18 cellular contexts compared by ENCODE assay signal in genomic region chr10:95880704-95881103, GRCh38. TPM values are rescaled to one million over a fixed set of nuclear protein-coding genes. Genes with fewer than 3 reads are reported as not detected.
DNase-seq lines count a peak whose midpoint lies in the region; ATAC-seq, FAIRE-seq and TF ChIP-seq lines count a peak whose summit lies in the region.
"Had no signal": no experiment of that assay in that cellular context is flagged by ENCODE, and none has a peak within 500 bp of the region (broad histone marks: within the 10 kb centered on the region; RNA-seq: fewer than 3 reads in every experiment).

No MANE protein-coding gene starts in this region.

- no peaks in the 10 kb centered on the region for H3K27me3 ChIP-seq in aorta (ENCODE audit: control insufficient read depth in 1 of 2, insufficient read depth in 2 of 2, low read length in 1 of 2)
- H3K27me3 ChIP-seq: Peyer's patch, tibial nerve had no signal

- ATAC-seq in HG02798 (IDR thresholded peaks at IDR 0.05; ENCODE audit: poor library complexity, unreplicated experiment) (peak; percentile 65), activated B cell treated with CpG ODN at 0.5 μM for 24 hours (ENCODE audit: low read depth) (peak; percentile 31), aorta (ENCODE audit: low FRiP score) (peak; percentile 22), GM21825 (IDR thresholded peaks at IDR 0.05; ENCODE audit: unreplicated experiment) (no peak), esophagus mucosa (no peak)
- no peak for ATAC-seq in natural killer cell treated with Interleukin-12 subunit alpha and Interleukin-12 subunit beta and Interleukin-15 and Interleukin-18, amount 100 ng/mL, for 72 hours

- no peak overlapping the region for H3K4me3 Mint-ChIP-seq in activated B cell treated with CpG ODN at 0.5 μM for 24 hours
- H3K4me3 Mint-ChIP-seq in natural killer cell treated with Interleukin-12 subunit alpha and Interleukin-12 subunit beta and Interleukin-15 and Interleukin-18, amount 100 ng/mL, for 72 hours = no peak overlapping the region
- H3K4me3 Mint-ChIP-seq: CD4-positive, CD25-positive, alpha-beta regulatory T cell had no signal

- no peak for DNase-seq in GM19239 (ENCODE audit: insufficient read length, low spot score)
- DNase-seq in activated B cell treated with CpG ODN at 0.5 μM for 24 hours = no peak
- no peak for DNase-seq in aorta
- DNase-seq in natural killer cell treated with Interleukin-12 subunit alpha and Interleukin-12 subunit beta and Interleukin-15 and Interleukin-18, amount 100 ng/mL, for 72 hours (ENCODE audit: low spot score) = no peak
- DNase-seq: activated CD8-positive, alpha-beta memory T cell treated with anti-CD3 and anti-CD28 coated beads for 24 hours; activated gamma-delta T cell; CD4-positive, CD25-positive, alpha-beta regulatory T cell; EL; hypothalamus; Kasumi-1; NCI-H187 treated with DMSO at 0.1 percent for 48 hours; NCI-H510A treated with DMSO at 0.1 percent for 48 hours; Peyer's patch; WERI-Rb-1 had no signal

- H3K4me3 ChIP-seq in aorta (ENCODE audit: low read length in 2 of 2) = no peak overlapping the region
- H3K4me3 ChIP-seq: Peyer's patch, tibial nerve had no signal

- H3K36me3 ChIP-seq in aorta (ENCODE audit: control insufficient read depth in 1 of 2, insufficient read depth in 2 of 2, low read length in 1 of 2) = no peaks in the 10 kb centered on the region
- H3K36me3 ChIP-seq: Peyer's patch had no signal

- H3K27me3 Mint-ChIP-seq in activated B cell treated with CpG ODN at 0.5 μM for 24 hours = no peaks in the 10 kb centered on the region
- no peaks in the 10 kb centered on the region for H3K27me3 Mint-ChIP-seq in natural killer cell treated with Interleukin-12 subunit alpha and Interleukin-12 subunit beta and Interleukin-15 and Interleukin-18, amount 100 ng/mL, for 72 hours
- H3K27me3 Mint-ChIP-seq: CD4-positive, CD25-positive, alpha-beta regulatory T cell had no signal

- POLR2A ChIA-PET in activated B cell treated with CpG ODN at 0.5 μM for 24 hours (lab: Charles Lee) = no interaction called here

- H3K27ac ChIP-seq in aorta (ENCODE audit: low read depth in 1 of 2, low read length in 2 of 2) = peak overlapping the region; percentile 88 to 96
- H3K27ac ChIP-seq: Peyer's patch, WERI-Rb-1 had no signal

- peaks cover 6% of the 10 kb centered on the region for H3K4me1 Mint-ChIP-seq in activated B cell treated with CpG ODN at 0.5 μM for 24 hours
- peaks cover 0 to 5% of the 10 kb centered on the region in 2 donors for H3K4me1 Mint-ChIP-seq in natural killer cell treated with Interleukin-12 subunit alpha and Interleukin-12 subunit beta and Interleukin-15 and Interleukin-18, amount 100 ng/mL, for 72 hours (ENCODE audit: low read depth in 2 of 2)

- peaks cover 4% of the 10 kb centered on the region for H3K9me3 Mint-ChIP-seq in activated B cell treated with CpG ODN at 0.5 μM for 24 hours
- H3K9me3 Mint-ChIP-seq in natural killer cell treated with Interleukin-12 subunit alpha and Interleukin-12 subunit beta and Interleukin-15 and Interleukin-18, amount 100 ng/mL, for 72 hours = no peaks in the 10 kb centered on the region
- H3K9me3 Mint-ChIP-seq: CD4-positive, CD25-positive, alpha-beta regulatory T cell had no signal

- CTCF ChIA-PET in activated B cell treated with CpG ODN at 0.5 μM for 24 hours (lab: Charles Lee) = no interaction called here

- 18 to 27% methylated on average over 2 of the region's 2 CpGs for WGBS in aorta, 2 donors

- intact Hi-C loops in activated B cell treated with CpG ODN at 0.5 μM for 24 hours (cut with micrococcal nuclease) = loop anchor here (2.0 kb wide), 1 partner anchor 14 kb away; no protein-coding TSS in a partner anchor
- intact Hi-C loops in aorta (cut with DNase I) = no loop called here

- no peak overlapping the region for H3K27ac Mint-ChIP-seq in activated B cell treated with CpG ODN at 0.5 μM for 24 hours
- H3K27ac Mint-ChIP-seq in natural killer cell treated with Interleukin-12 subunit alpha and Interleukin-12 subunit beta and Interleukin-15 and Interleukin-18, amount 100 ng/mL, for 72 hours = no peak overlapping the region

- peaks cover 0 to 7% of the 10 kb centered on the region in 2 donors for H3K4me1 ChIP-seq in aorta (ENCODE audit: control insufficient read depth in 1 of 2, insufficient read depth in 2 of 2, low read length in 2 of 2)
- H3K4me1 ChIP-seq: Peyer's patch, tibial nerve had no signal

- FAIRE-seq in GM19239 (lab: Jason Lieb, UNC) = peak; percentile 53

- TF ChIP-seq CTCF in activated B cell treated with CpG ODN at 0.5 μM for 24 hours (IDR thresholded peaks at IDR 0.05) = no peak

- H3K9me3 ChIP-seq in aorta (ENCODE audit: control insufficient read depth, low read length) = no peaks in the 10 kb centered on the region
- H3K9me3 ChIP-seq: Peyer's patch, tibial nerve had no signal

- peaks cover 14% of the 10 kb centered on the region for H3K36me3 Mint-ChIP-seq in activated B cell treated with CpG ODN at 0.5 μM for 24 hours (ENCODE audit: low read depth)
- no peaks in the 10 kb centered on the region for H3K36me3 Mint-ChIP-seq in natural killer cell treated with Interleukin-12 subunit alpha and Interleukin-12 subunit beta and Interleukin-15 and Interleukin-18, amount 100 ng/mL, for 72 hours

RNA-seq across cellular contexts. Expression of gene CC2D2B, which starts 27.1 kb away (rescaled TPM):
- 1.2 and 2.0 TPM in 2 replicates for total RNA-seq in activated B cell treated with CpG ODN at 0.5 μM for 24 hours
- 10 to 100 TPM; 11.8 to 12.2 TPM for total RNA-seq in aorta
- polyA plus RNA-seq in aorta = 1 to 10 TPM in 1 of 2 donors, under 1 TPM in 1; 0.13 to 2.5 TPM
- total RNA-seq in esophagus mucosa = 0.36 TPM
- total RNA-seq in natural killer cell treated with Interleukin-12 subunit alpha and Interleukin-12 subunit beta and Interleukin-15 and Interleukin-18, amount 100 ng/mL, for 72 hours = 1 to 10 TPM in 1 of 2 donors, under 1 TPM in 1; 0.57 to 1.2 TPM

Comparison
In these comparisons a context has a peak if more than half of its experiments do, and no peak if none do; other contexts are left out.
1. ATAC-seq: peak in HG02798 (single experiment), activated B cell treated with CpG ODN at 0.5 μM for 24 hours (single experiment) and aorta (single experiment); none in GM21825 (single experiment), esophagus mucosa (single experiment) and natural killer cell treated with Interleukin-12 subunit alpha and Interleukin-12 subunit beta and Interleukin-15 and Interleukin-18, amount 100 ng/mL, for 72 hours (0 of 2).